Comparison of ENCODE assay signal across 1 cellular context in the genomic region with DNA sequence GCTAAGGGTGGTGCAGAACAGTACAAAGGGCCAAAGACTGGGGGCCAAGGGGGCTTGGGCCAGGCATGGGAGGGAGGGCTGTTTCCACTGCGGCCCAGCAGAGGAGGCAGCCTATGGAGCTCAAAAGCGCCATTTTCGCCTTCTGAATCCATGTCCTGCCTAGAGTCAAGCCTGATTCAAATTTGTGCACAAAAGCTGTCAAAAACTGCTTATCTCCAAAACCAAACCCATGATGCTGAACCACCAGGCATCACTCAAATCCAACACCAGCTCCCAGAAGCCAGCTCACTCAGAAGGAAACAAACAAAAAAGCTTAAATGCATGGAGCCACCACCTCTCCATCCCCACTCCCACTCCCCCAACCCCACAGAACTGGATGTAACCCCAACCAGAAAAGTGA.
A peak's percentile ranks its signal among the peaks of the same experiment; 100 is the strongest.
TF ChIP-seq lines count a peak whose summit lies in the region.

No MANE protein-coding gene starts in this region.

TF ChIP-seq in K562, 482 proteins besides CTCF, POLR2A, EP300 and RAD21 (continued from another document):
- TF ChIP-seq NFRKB (IDR thresholded peaks at IDR 0.05; ENCODE audit: low read depth) (no peak), FIP1L1 (IDR thresholded peaks at IDR 0.05; ENCODE audit: low read depth, low read length, poor library complexity, severe bottlenecking) (no peak), SPI1 (IDR thresholded peaks at IDR 0.05; ENCODE audit: borderline replicate concordance, low read depth, low read length) (no peak), ELF2 (CRISPR knock-in tag; IDR thresholded peaks at IDR 0.05) (no peak), CBFA2T3 (IDR thresholded peaks at IDR 0.05) (0 out of 2 replicates have a peak, but pooled peaks have one; percentile 23), GATA2 (CRISPR knock-in tag; IDR thresholded peaks at IDR 0.05) (peak; percentile 17; the same call in 1 of the 2 replicates), ZBTB7A (IDR thresholded peaks at IDR 0.05; ENCODE audit: borderline replicate concordance, control insufficient read depth, low read depth, low read length) (0 out of 2 replicates have a peak, but pooled peaks have one; percentile 35), SETDB1 (IDR thresholded peaks at IDR 0.05; ENCODE audit: low read length) (no peak), ZKSCAN8 (CRISPR knock-in tag; IDR thresholded peaks at IDR 0.05) (no peak), CSDE1 (IDR thresholded peaks at IDR 0.05) (no peak), EZH2 (IDR thresholded peaks at IDR 0.05; ENCODE audit: borderline replicate concordance, low read depth, low read length) (no peak), TCF3 (CRISPR knock-in tag; IDR thresholded peaks at IDR 0.05) (0 out of 2 replicates have a peak, but pooled peaks have one; percentile 17)
- TF ChIP-seq, protein P1, sequence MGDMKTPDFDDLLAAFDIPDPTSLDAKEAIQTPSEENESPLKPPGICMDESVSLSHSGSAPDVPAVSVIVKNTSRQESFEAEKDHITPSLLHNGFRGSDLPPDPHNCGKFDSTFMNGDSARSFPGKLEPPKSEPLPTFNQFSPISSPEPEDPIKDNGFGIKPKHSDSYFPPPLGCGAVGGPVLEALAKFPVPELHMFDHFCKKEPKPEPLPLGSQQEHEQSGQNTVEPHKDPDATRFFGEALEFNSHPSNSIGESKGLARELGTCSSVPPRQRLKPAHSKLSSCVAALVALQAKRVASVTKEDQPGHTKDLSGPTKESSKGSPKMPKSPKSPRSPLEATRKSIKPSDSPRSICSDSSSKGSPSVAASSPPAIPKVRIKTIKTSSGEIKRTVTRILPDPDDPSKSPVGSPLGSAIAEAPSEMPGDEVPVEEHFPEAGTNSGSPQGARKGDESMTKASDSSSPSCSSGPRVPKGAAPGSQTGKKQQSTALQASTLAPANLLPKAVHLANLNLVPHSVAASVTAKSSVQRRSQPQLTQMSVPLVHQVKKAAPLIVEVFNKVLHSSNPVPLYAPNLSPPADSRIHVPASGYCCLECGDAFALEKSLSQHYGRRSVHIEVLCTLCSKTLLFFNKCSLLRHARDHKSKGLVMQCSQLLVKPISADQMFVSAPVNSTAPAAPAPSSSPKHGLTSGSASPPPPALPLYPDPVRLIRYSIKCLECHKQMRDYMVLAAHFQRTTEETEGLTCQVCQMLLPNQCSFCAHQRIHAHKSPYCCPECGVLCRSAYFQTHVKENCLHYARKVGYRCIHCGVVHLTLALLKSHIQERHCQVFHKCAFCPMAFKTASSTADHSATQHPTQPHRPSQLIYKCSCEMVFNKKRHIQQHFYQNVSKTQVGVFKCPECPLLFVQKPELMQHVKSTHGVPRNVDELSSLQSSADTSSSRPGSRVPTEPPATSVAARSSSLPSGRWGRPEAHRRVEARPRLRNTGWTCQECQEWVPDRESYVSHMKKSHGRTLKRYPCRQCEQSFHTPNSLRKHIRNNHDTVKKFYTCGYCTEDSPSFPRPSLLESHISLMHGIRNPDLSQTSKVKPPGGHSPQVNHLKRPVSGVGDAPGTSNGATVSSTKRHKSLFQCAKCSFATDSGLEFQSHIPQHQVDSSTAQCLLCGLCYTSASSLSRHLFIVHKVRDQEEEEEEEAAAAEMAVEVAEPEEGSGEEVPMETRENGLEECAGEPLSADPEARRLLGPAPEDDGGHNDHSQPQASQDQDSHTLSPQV (IDR thresholded peaks at IDR 0.05) = 0 out of 2 replicates have a peak, but pooled peaks have one; percentile 22
- TF ChIP-seq, protein P2, sequence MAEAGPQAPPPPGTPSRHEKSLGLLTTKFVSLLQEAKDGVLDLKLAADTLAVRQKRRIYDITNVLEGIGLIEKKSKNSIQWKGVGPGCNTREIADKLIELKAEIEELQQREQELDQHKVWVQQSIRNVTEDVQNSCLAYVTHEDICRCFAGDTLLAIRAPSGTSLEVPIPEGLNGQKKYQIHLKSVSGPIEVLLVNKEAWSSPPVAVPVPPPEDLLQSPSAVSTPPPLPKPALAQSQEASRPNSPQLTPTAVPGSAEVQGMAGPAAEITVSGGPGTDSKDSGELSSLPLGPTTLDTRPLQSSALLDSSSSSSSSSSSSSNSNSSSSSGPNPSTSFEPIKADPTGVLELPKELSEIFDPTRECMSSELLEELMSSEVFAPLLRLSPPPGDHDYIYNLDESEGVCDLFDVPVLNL (CRISPR knock-in tag; IDR thresholded peaks at IDR 0.05; ENCODE audit: low read depth) = no peak
- TF ChIP-seq, protein P3, sequence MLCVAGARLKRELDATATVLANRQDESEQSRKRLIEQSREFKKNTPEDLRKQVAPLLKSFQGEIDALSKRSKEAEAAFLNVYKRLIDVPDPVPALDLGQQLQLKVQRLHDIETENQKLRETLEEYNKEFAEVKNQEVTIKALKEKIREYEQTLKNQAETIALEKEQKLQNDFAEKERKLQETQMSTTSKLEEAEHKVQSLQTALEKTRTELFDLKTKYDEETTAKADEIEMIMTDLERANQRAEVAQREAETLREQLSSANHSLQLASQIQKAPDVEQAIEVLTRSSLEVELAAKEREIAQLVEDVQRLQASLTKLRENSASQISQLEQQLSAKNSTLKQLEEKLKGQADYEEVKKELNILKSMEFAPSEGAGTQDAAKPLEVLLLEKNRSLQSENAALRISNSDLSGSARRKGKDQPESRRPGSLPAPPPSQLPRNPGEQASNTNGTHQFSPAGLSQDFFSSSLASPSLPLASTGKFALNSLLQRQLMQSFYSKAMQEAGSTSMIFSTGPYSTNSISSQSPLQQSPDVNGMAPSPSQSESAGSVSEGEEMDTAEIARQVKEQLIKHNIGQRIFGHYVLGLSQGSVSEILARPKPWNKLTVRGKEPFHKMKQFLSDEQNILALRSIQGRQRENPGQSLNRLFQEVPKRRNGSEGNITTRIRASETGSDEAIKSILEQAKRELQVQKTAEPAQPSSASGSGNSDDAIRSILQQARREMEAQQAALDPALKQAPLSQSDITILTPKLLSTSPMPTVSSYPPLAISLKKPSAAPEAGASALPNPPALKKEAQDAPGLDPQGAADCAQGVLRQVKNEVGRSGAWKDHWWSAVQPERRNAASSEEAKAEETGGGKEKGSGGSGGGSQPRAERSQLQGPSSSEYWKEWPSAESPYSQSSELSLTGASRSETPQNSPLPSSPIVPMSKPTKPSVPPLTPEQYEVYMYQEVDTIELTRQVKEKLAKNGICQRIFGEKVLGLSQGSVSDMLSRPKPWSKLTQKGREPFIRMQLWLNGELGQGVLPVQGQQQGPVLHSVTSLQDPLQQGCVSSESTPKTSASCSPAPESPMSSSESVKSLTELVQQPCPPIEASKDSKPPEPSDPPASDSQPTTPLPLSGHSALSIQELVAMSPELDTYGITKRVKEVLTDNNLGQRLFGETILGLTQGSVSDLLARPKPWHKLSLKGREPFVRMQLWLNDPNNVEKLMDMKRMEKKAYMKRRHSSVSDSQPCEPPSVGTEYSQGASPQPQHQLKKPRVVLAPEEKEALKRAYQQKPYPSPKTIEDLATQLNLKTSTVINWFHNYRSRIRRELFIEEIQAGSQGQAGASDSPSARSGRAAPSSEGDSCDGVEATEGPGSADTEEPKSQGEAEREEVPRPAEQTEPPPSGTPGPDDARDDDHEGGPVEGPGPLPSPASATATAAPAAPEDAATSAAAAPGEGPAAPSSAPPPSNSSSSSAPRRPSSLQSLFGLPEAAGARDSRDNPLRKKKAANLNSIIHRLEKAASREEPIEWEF (CRISPR knock-in tag; IDR thresholded peaks at IDR 0.05) = no peak
- TF ChIP-seq, protein P4, sequence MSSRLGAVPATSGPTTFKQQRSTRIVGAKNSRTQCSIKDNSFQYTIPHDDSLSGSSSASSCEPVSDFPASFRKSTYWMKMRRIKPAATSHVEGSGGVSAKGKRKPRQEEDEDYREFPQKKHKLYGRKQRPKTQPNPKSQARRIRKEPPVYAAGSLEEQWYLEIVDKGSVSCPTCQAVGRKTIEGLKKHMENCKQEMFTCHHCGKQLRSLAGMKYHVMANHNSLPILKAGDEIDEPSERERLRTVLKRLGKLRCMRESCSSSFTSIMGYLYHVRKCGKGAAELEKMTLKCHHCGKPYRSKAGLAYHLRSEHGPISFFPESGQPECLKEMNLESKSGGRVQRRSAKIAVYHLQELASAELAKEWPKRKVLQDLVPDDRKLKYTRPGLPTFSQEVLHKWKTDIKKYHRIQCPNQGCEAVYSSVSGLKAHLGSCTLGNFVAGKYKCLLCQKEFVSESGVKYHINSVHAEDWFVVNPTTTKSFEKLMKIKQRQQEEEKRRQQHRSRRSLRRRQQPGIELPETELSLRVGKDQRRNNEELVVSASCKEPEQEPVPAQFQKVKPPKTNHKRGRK (tag; IDR thresholded peaks at IDR 0.05) = no peak
